1 cellular context compared by ENCODE assay signal in the genomic region with DNA sequence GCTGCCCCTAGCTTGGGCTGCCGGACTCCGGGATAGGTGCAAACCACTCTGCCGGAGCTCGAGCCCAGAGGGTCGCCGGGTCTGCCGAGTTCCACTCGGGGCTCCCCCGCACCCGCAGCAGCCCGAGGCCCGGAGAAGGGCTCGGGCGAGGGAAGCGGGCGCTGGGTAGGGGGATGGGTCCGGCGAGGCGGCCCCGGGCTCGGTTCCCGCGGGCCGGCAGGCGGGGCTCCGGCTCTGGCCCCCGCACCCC.
TF ChIP-seq lines count a peak whose summit lies in the region.

No MANE protein-coding gene starts in this region.

TF ChIP-seq in HepG2, 621 proteins besides CTCF, POLR2A, EP300 and RAD21 (continued from another document and continues in another):
- TF ChIP-seq, protein P1, sequence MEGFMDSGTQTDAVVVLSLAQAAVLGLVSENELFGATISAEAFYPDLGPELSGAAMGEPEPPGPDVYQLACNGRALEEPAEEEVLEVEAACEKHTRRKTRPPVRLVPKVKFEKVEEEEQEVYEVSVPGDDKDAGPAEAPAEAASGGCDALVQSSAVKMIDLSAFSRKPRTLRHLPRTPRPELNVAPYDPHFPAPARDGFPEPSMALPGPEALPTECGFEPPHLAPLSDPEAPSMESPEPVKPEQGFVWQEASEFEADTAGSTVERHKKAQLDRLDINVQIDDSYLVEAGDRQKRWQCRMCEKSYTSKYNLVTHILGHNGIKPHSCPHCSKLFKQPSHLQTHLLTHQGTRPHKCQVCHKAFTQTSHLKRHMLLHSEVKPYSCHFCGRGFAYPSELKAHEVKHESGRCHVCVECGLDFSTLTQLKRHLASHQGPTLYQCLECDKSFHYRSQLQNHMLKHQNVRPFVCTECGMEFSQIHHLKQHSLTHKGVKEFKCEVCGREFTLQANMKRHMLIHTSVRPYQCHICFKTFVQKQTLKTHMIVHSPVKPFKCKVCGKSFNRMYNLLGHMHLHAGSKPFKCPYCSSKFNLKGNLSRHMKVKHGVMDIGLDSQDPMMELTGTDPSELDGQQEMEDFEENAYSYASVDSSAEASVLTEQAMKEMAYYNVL (CRISPR knock-in tag; IDR thresholded peaks at IDR 0.05; ENCODE audit: borderline replicate concordance): peak; percentile 53; the same call in 1 of the 2 replicates
- TF ChIP-seq ZNF670 (CRISPR knock-in tag; IDR thresholded peaks at IDR 0.05; ENCODE audit: borderline replicate concordance) (no peak), ZNF841 (CRISPR knock-in tag; IDR thresholded peaks at IDR 0.05; ENCODE audit: borderline replicate concordance) (no peak), KLF12 (CRISPR knock-in tag; IDR thresholded peaks at IDR 0.05; ENCODE audit: borderline replicate concordance) (0 out of 2 replicates have a peak, but pooled peaks have one; percentile 12), ZNF773 (CRISPR knock-in tag; IDR thresholded peaks at IDR 0.05; ENCODE audit: borderline replicate concordance) (no peak), RBFOX2 (IDR thresholded peaks at IDR 0.05; ENCODE audit: low read depth, low read length) (0 out of 2 replicates have a peak, but pooled peaks have one; percentile 24), CBX5 (CRISPR knock-in tag; IDR thresholded peaks at IDR 0.05; ENCODE audit: borderline replicate concordance) (no peak), ZFP62 (CRISPR knock-in tag; IDR thresholded peaks at IDR 0.05) (no peak), DPF2 (CRISPR knock-in tag; IDR thresholded peaks at IDR 0.05; ENCODE audit: borderline replicate concordance, low read depth) (0 out of 2 replicates have a peak, but pooled peaks have one; percentile 7), CCDC6 (CRISPR knock-in tag; IDR thresholded peaks at IDR 0.05) (no peak), NR1H2 (CRISPR knock-in tag; IDR thresholded peaks at IDR 0.05; ENCODE audit: borderline replicate concordance, low read depth) (no peak), ZNF850 (CRISPR knock-in tag; conservative IDR thresholded peaks at IDR 0.05) (no peak), ZNF746 (CRISPR knock-in tag; IDR thresholded peaks at IDR 0.05) (0 out of 2 replicates have a peak, but pooled peaks have one; percentile 19), KDM5A (IDR thresholded peaks at IDR 0.05; ENCODE audit: borderline replicate concordance, low read length) (no peak), NFE2L1 (CRISPR knock-in tag; IDR thresholded peaks at IDR 0.05; ENCODE audit: borderline replicate concordance) (no peak), SYNCRIP (IDR thresholded peaks at IDR 0.05; ENCODE audit: insufficient read depth, low read depth, low read length) (no peak), HOXA9 (CRISPR knock-in tag; IDR thresholded peaks at IDR 0.05; ENCODE audit: borderline replicate concordance) (0 out of 2 replicates have a peak, but pooled peaks have one; percentile 37), ZFY (CRISPR knock-in tag; IDR thresholded peaks at IDR 0.05) (no peak), GATAD2A (CRISPR knock-in tag; IDR thresholded peaks at IDR 0.05) (no peak), ZNF34 (CRISPR knock-in tag; IDR thresholded peaks at IDR 0.05; ENCODE audit: borderline replicate concordance) (no peak), TSC22D2 (CRISPR knock-in tag; IDR thresholded peaks at IDR 0.05; ENCODE audit: borderline replicate concordance) (no peak), ZNF496 (CRISPR knock-in tag; IDR thresholded peaks at IDR 0.05; ENCODE audit: insufficient replicate concordance) (no peak), ZNF234 (CRISPR knock-in tag; conservative IDR thresholded peaks at IDR 0.05) (no peak), KLF6 (CRISPR knock-in tag; IDR thresholded peaks at IDR 0.05) (no peak), FOXJ3 (CRISPR knock-in tag; IDR thresholded peaks at IDR 0.05; ENCODE audit: borderline replicate concordance) (no peak), ZZZ3 (CRISPR knock-in tag; IDR thresholded peaks at IDR 0.05; ENCODE audit: borderline replicate concordance) (no peak), TRIM24 (CRISPR knock-in tag; IDR thresholded peaks at IDR 0.05) (no peak), ETV5 (CRISPR knock-in tag; IDR thresholded peaks at IDR 0.05; ENCODE audit: borderline replicate concordance) (no peak), ZFYVE20 (CRISPR knock-in tag; IDR thresholded peaks at IDR 0.05; ENCODE audit: borderline replicate concordance, low read depth) (no peak), GFI1 (CRISPR knock-in tag; IDR thresholded peaks at IDR 0.05; ENCODE audit: borderline replicate concordance) (no peak), PTBP1 (IDR thresholded peaks at IDR 0.05; ENCODE audit: low read depth, low read length, poor library complexity, severe bottlenecking) (no peak), ZNF30 (CRISPR knock-in tag; IDR thresholded peaks at IDR 0.05) (no peak), ZNF337 (CRISPR knock-in tag; IDR thresholded peaks at IDR 0.05; ENCODE audit: borderline replicate concordance, low read depth) (no peak), AGO2 (optimal IDR thresholded peaks at IDR 0.05; ENCODE audit: low read depth, low read length) (peak; percentile 39), ATF7-NPFF (CRISPR knock-in tag; IDR thresholded peaks at IDR 0.05; ENCODE audit: low read depth) (no peak), ZNF547 (CRISPR knock-in tag; IDR thresholded peaks at IDR 0.05) (no peak), PHF8 (CRISPR knock-in tag; IDR thresholded peaks at IDR 0.05) (0 out of 2 replicates have a peak, but pooled peaks have one; percentile 33), NFKB2 (CRISPR knock-in tag; IDR thresholded peaks at IDR 0.05; ENCODE audit: borderline replicate concordance) (peak; percentile 26; the same call in 1 of the 2 replicates)
- TF ChIP-seq, protein P2, sequence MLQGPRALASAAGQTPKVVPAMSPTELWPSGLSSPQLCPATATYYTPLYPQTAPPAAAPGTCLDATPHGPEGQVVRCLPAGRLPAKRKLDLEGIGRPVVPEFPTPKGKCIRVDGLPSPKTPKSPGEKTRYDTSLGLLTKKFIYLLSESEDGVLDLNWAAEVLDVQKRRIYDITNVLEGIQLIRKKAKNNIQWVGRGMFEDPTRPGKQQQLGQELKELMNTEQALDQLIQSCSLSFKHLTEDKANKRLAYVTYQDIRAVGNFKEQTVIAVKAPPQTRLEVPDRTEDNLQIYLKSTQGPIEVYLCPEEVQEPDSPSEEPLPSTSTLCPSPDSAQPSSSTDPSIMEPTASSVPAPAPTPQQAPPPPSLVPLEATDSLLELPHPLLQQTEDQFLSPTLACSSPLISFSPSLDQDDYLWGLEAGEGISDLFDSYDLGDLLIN (CRISPR knock-in tag; IDR thresholded peaks at IDR 0.05; ENCODE audit: borderline replicate concordance): no peak
- TF ChIP-seq, protein P3, sequence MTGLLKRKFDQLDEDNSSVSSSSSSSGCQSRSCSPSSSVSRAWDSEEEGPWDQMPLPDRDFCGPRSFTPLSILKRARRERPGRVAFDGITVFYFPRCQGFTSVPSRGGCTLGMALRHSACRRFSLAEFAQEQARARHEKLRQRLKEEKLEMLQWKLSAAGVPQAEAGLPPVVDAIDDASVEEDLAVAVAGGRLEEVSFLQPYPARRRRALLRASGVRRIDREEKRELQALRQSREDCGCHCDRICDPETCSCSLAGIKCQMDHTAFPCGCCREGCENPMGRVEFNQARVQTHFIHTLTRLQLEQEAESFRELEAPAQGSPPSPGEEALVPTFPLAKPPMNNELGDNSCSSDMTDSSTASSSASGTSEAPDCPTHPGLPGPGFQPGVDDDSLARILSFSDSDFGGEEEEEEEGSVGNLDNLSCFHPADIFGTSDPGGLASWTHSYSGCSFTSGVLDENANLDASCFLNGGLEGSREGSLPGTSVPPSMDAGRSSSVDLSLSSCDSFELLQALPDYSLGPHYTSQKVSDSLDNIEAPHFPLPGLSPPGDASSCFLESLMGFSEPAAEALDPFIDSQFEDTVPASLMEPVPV (CRISPR knock-in tag; IDR thresholded peaks at IDR 0.05): no peak
- TF ChIP-seq, protein P4, sequence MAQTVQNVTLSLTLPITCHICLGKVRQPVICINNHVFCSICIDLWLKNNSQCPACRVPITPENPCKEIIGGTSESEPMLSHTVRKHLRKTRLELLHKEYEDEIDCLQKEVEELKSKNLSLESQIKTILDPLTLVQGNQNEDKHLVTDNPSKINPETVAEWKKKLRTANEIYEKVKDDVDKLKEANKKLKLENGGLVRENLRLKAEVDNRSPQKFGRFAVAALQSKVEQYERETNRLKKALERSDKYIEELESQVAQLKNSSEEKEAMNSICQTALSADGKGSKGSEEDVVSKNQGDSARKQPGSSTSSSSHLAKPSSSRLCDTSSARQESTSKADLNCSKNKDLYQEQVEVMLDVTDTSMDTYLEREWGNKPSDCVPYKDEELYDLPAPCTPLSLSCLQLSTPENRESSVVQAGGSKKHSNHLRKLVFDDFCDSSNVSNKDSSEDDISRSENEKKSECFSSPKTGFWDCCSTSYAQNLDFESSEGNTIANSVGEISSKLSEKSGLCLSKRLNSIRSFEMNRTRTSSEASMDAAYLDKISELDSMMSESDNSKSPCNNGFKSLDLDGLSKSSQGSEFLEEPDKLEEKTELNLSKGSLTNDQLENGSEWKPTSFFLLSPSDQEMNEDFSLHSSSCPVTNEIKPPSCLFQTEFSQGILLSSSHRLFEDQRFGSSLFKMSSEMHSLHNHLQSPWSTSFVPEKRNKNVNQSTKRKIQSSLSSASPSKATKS (CRISPR knock-in tag; IDR thresholded peaks at IDR 0.05): no peak
- TF ChIP-seq, protein P5, sequence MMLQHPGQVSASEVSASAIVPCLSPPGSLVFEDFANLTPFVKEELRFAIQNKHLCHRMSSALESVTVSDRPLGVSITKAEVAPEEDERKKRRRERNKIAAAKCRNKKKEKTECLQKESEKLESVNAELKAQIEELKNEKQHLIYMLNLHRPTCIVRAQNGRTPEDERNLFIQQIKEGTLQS (CRISPR knock-in tag; IDR thresholded peaks at IDR 0.05): no peak
- TF ChIP-seq, protein P6, sequence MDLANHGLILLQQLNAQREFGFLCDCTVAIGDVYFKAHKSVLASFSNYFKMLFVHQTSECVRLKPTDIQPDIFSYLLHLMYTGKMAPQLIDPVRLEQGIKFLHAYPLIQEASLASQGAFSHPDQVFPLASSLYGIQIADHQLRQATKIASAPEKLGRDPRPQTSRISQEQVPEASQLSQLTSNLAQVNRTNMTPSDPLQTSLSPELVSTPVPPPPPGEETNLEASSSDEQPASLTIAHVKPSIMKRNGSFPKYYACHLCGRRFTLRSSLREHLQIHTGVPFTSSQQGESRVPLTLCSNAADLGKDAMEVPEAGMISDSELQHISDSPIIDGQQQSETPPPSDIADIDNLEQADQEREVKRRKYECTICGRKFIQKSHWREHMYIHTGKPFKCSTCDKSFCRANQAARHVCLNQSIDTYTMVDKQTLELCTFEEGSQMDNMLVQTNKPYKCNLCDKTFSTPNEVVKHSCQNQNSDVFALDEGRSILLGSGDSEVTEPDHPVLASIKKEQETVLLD (CRISPR knock-in tag; IDR thresholded peaks at IDR 0.05; ENCODE audit: low read depth): no peak
- TF ChIP-seq, protein P7, sequence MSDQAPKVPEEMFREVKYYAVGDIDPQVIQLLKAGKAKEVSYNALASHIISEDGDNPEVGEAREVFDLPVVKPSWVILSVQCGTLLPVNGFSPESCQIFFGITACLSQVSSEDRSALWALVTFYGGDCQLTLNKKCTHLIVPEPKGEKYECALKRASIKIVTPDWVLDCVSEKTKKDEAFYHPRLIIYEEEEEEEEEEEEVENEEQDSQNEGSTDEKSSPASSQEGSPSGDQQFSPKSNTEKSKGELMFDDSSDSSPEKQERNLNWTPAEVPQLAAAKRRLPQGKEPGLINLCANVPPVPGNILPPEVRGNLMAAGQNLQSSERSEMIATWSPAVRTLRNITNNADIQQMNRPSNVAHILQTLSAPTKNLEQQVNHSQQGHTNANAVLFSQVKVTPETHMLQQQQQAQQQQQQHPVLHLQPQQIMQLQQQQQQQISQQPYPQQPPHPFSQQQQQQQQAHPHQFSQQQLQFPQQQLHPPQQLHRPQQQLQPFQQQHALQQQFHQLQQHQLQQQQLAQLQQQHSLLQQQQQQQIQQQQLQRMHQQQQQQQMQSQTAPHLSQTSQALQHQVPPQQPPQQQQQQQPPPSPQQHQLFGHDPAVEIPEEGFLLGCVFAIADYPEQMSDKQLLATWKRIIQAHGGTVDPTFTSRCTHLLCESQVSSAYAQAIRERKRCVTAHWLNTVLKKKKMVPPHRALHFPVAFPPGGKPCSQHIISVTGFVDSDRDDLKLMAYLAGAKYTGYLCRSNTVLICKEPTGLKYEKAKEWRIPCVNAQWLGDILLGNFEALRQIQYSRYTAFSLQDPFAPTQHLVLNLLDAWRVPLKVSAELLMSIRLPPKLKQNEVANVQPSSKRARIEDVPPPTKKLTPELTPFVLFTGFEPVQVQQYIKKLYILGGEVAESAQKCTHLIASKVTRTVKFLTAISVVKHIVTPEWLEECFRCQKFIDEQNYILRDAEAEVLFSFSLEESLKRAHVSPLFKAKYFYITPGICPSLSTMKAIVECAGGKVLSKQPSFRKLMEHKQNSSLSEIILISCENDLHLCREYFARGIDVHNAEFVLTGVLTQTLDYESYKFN (CRISPR knock-in tag; conservative IDR thresholded peaks at IDR 0.05): no peak
- TF ChIP-seq, protein P8, sequence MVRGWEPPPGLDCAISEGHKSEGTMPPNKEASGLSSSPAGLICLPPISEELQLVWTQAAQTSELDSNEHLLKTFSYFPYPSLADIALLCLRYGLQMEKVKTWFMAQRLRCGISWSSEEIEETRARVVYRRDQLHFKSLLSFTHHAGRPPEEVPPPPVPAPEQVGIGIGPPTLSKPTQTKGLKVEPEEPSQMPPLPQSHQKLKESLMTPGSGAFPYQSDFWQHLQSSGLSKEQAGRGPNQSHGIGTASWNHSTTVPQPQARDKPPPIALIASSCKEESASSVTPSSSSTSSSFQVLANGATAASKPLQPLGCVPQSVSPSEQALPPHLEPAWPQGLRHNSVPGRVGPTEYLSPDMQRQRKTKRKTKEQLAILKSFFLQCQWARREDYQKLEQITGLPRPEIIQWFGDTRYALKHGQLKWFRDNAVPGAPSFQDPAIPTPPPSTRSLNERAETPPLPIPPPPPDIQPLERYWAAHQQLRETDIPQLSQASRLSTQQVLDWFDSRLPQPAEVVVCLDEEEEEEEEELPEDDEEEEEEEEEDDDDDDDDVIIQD (CRISPR knock-in tag; IDR thresholded peaks at IDR 0.05; ENCODE audit: low read depth): no peak
- TF ChIP-seq, protein P9, sequence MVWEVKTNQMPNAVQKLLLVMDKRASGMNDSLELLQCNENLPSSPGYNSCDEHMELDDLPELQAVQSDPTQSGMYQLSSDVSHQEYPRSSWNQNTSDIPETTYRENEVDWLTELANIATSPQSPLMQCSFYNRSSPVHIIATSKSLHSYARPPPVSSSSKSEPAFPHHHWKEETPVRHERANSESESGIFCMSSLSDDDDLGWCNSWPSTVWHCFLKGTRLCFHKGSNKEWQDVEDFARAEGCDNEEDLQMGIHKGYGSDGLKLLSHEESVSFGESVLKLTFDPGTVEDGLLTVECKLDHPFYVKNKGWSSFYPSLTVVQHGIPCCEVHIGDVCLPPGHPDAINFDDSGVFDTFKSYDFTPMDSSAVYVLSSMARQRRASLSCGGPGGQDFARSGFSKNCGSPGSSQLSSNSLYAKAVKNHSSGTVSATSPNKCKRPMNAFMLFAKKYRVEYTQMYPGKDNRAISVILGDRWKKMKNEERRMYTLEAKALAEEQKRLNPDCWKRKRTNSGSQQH (CRISPR knock-in tag; IDR thresholded peaks at IDR 0.05; ENCODE audit: low read depth): no peak
- TF ChIP-seq, protein P10, sequence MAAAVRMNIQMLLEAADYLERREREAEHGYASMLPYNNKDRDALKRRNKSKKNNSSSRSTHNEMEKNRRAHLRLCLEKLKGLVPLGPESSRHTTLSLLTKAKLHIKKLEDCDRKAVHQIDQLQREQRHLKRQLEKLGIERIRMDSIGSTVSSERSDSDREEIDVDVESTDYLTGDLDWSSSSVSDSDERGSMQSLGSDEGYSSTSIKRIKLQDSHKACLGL (CRISPR knock-in tag; IDR thresholded peaks at IDR 0.05): peak; percentile 55
- TF ChIP-seq, protein P11, sequence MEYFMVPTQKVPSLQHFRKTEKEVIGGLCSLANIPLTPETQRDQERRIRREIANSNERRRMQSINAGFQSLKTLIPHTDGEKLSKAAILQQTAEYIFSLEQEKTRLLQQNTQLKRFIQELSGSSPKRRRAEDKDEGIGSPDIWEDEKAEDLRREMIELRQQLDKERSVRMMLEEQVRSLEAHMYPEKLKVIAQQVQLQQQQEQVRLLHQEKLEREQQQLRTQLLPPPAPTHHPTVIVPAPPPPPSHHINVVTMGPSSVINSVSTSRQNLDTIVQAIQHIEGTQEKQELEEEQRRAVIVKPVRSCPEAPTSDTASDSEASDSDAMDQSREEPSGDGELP (IDR thresholded peaks at IDR 0.05; ENCODE audit: borderline replicate concordance, low read depth): no peak
